Comparison of ENCODE assay signal across 1 cellular context in the genomic region with DNA sequence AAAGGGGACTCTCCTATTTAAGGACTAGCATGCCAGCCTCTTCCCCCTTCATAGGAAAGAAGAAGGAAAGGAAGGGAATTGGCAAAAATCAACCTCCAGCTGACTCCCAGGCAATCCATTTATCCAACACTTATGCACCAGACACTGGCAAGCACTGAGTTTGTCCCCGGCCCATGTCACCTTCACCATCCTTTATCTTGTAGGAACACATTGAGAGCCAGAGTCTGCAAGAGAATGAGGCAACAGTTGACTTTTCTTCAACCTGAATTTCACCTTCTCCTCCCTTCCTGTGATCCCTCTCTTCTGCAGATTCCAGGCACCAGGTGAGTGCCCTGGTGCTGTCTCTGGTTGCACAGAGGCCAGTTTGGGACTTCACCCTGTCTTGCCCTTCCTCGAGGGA.
TF ChIP-seq lines count a peak whose summit lies in the region.

No MANE protein-coding gene starts in this region.

TF ChIP-seq in H1, 55 proteins besides CTCF, POLR2A, EP300 and RAD21:
- TF ChIP-seq CEBPB (IDR thresholded peaks at IDR 0.05; ENCODE audit: low read depth, low read length) = no peak
- TF ChIP-seq, protein P1, sequence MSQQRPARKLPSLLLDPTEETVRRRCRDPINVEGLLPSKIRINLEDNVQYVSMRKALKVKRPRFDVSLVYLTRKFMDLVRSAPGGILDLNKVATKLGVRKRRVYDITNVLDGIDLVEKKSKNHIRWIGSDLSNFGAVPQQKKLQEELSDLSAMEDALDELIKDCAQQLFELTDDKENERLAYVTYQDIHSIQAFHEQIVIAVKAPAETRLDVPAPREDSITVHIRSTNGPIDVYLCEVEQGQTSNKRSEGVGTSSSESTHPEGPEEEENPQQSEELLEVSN (IDR thresholded peaks at IDR 0.05) = no peak
- no peak for TF ChIP-seq ASH2L (IDR thresholded peaks at IDR 0.05; ENCODE audit: low read length)
- TF ChIP-seq CHD1 (IDR thresholded peaks at IDR 0.05; ENCODE audit: low read depth, low read length) = no peak
- TF ChIP-seq RBBP5 (IDR thresholded peaks at IDR 0.05; ENCODE audit: borderline replicate concordance, low read depth, low read length) = no peak
- TF ChIP-seq TCF12 (IDR thresholded peaks at IDR 0.05; ENCODE audit: low read depth, low read length) = no peak
- no peak for TF ChIP-seq GABPA (IDR thresholded peaks at IDR 0.05; ENCODE audit: borderline replicate concordance, insufficient read depth, low read length)
- no peak for TF ChIP-seq CREB1 (IDR thresholded peaks at IDR 0.05)
- TF ChIP-seq HDAC2 (IDR thresholded peaks at IDR 0.05; ENCODE audit: borderline replicate concordance in 1 of 2, low read depth in 2 of 2, low read length in 2 of 2) = no peak
- TF ChIP-seq EGR1 (IDR thresholded peaks at IDR 0.05; ENCODE audit: borderline replicate concordance, low read depth, low read length) = no peak
- TF ChIP-seq, protein P2, sequence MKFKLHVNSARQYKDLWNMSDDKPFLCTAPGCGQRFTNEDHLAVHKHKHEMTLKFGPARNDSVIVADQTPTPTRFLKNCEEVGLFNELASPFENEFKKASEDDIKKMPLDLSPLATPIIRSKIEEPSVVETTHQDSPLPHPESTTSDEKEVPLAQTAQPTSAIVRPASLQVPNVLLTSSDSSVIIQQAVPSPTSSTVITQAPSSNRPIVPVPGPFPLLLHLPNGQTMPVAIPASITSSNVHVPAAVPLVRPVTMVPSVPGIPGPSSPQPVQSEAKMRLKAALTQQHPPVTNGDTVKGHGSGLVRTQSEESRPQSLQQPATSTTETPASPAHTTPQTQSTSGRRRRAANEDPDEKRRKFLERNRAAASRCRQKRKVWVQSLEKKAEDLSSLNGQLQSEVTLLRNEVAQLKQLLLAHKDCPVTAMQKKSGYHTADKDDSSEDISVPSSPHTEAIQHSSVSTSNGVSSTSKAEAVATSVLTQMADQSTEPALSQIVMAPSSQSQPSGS (IDR thresholded peaks at IDR 0.05; ENCODE audit: low read length) = no peak
- no peak for TF ChIP-seq PHF8 (conservative IDR thresholded peaks at IDR 0.05; ENCODE audit: low read depth, low read length)
- TF ChIP-seq CTBP2 (IDR thresholded peaks at IDR 0.05; ENCODE audit: borderline replicate concordance, insufficient read depth, insufficient read length, low read length) = no peak
- no peak for TF ChIP-seq TAF1 (IDR thresholded peaks at IDR 0.05; ENCODE audit: low read depth, low read length)
- TF ChIP-seq NANOG (IDR thresholded peaks at IDR 0.05; ENCODE audit: insufficient read depth, low read depth, low read length, poor library complexity, severe bottlenecking) = no peak
- no peak for TF ChIP-seq KDM5A (IDR thresholded peaks at IDR 0.05; ENCODE audit: low read length)
